Comparison of ENCODE assay signal across 8 cellular contexts in the genomic region with DNA sequence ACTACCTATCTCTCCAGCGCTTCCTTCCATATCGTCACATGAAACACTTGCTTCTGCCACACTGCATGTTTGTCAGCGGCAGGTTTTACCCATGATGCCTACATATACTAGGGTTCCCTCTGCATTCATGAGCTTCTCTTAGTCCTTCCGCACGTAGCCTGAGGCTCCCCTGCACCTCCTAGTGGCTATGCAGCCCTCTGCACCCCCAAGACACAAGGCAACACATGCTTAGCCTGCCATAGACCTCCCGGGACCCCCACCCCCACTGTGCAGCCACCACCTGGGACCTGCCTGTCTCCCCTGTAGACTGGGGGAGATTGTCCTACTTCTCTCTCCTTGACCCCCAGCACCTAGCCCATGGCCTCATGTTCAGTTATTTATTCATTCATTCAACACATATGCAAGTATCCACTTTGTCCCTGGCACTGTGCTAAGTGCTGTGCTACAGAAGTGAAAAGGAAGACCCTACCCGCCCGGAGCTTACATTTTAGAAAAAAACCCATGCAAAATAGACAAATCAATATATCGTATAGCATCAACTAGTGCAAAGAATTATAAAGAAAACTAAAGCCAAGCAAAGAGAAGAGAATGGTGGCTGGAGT. TPM values are rescaled to one million over a fixed set of nuclear protein-coding genes. Genes with fewer than 3 reads are reported as not detected.
DNase-seq lines count a peak whose midpoint lies in the region; ATAC-seq and TF ChIP-seq lines count a peak whose summit lies in the region.

No MANE protein-coding gene starts in this region.

- peaks cover 2% of the 10 kb centered on the region for H3K36me3 Mint-ChIP-seq in activated CD8-positive, alpha-beta T cell treated with anti-CD3 and anti-CD28 coated beads, Interleukin-2, amount 10 ng/mL, durations not matched to agents 7 days and 5 days (ENCODE audit: low read depth)
- no peaks in the 10 kb centered on the region for H3K36me3 Mint-ChIP-seq in progenitor cell of endocrine pancreas (ENCODE audit: insufficient read depth)

- H3K4me3 Mint-ChIP-seq in activated CD8-positive, alpha-beta T cell treated with anti-CD3 and anti-CD28 coated beads, Interleukin-2, amount 10 ng/mL, durations not matched to agents 7 days and 5 days, result no peak overlapping the region
- H3K4me3 Mint-ChIP-seq in progenitor cell of endocrine pancreas (ENCODE audit: low read depth), result no peak overlapping the region

- H4K20me1 ChIP-seq in KMS-11 (ENCODE audit: insufficient read depth), result no peaks in the 10 kb centered on the region

- POLR2A ChIA-PET in activated CD8-positive, alpha-beta T cell treated with anti-CD3 and anti-CD28 coated beads, Interleukin-2, amount 10 ng/mL, durations not matched to agents 7 days and 5 days (lab: Charles Lee), result no interaction called here
- POLR2A ChIA-PET in RWPE1 (lab: Yijun Ruan, JAX; ENCODE audit: low non-redundant PET), result no interaction called here

- peaks cover 16% of the 10 kb centered on the region for H3K4me1 Mint-ChIP-seq in activated CD8-positive, alpha-beta T cell treated with anti-CD3 and anti-CD28 coated beads, Interleukin-2, amount 10 ng/mL, durations not matched to agents 7 days and 5 days (ENCODE audit: low read depth)
- H3K4me1 Mint-ChIP-seq in progenitor cell of endocrine pancreas (ENCODE audit: low read depth), result no peaks in the 10 kb centered on the region

- H3K4me1 ChIP-seq in KMS-11 (ENCODE audit: low read depth, poor library complexity, severe bottlenecking) (no peaks in the 10 kb centered on the region), foreskin keratinocyte (no peaks in the 10 kb centered on the region)

- H3K36me3 ChIP-seq in KMS-11 (ENCODE audit: insufficient read depth), result no peaks in the 10 kb centered on the region

- no peak overlapping the region for H2AFZ ChIP-seq in KMS-11 (ENCODE audit: low read depth)

- H3K4me2 ChIP-seq in KMS-11, result no peak overlapping the region

- peaks cover 7% of the 10 kb centered on the region for H3K27me3 Mint-ChIP-seq in activated CD8-positive, alpha-beta T cell treated with anti-CD3 and anti-CD28 coated beads, Interleukin-2, amount 10 ng/mL, durations not matched to agents 7 days and 5 days (ENCODE audit: low read depth)
- peaks cover 55% of the 10 kb centered on the region for H3K27me3 Mint-ChIP-seq in progenitor cell of endocrine pancreas

- H3K9me3 Mint-ChIP-seq in activated CD8-positive, alpha-beta T cell treated with anti-CD3 and anti-CD28 coated beads, Interleukin-2, amount 10 ng/mL, durations not matched to agents 7 days and 5 days (ENCODE audit: insufficient read depth), result no peaks in the 10 kb centered on the region
- H3K9me3 Mint-ChIP-seq in progenitor cell of endocrine pancreas (ENCODE audit: low read depth), result no peaks in the 10 kb centered on the region

- peak; percentile 73 for TF ChIP-seq CTCF in GM10266 (IDR thresholded peaks at IDR 0.05; ENCODE audit: control insufficient read depth, insufficient read depth, low read depth, missing control alignments)
- TF ChIP-seq CTCF in KMS-11 (conservative IDR thresholded peaks at IDR 0.05; ENCODE audit: low read depth, low read length), result peak; percentile 37; the same call in 1 of the 2 replicates
- TF ChIP-seq CTCF in foreskin keratinocyte (conservative IDR thresholded peaks at IDR 0.05), result peak; percentile 49
- peak; percentile 73 for TF ChIP-seq CTCF in progenitor cell of endocrine pancreas (IDR thresholded peaks at IDR 0.05; ENCODE audit: unreplicated experiment)
- TF ChIP-seq CTCF in RWPE1 (conservative IDR thresholded peaks at IDR 0.05; ENCODE audit: low read depth), result no peak

- H3K9ac ChIP-seq in KMS-11, result no peak overlapping the region

- H3K27ac ChIP-seq in KMS-11 (no peak overlapping the region), foreskin keratinocyte (no peak overlapping the region), RWPE1 (no peak overlapping the region)

- peak overlapping the region; percentile 5 for H3K27ac Mint-ChIP-seq in activated CD8-positive, alpha-beta T cell treated with anti-CD3 and anti-CD28 coated beads, Interleukin-2, amount 10 ng/mL, durations not matched to agents 7 days and 5 days
- H3K27ac Mint-ChIP-seq in progenitor cell of endocrine pancreas, result no peak overlapping the region

- peak; percentile 53 for DNase-seq in GM10266 (ENCODE audit: extremely low spot score)
- DNase-seq in activated CD8-positive, alpha-beta T cell treated with anti-CD3 and anti-CD28 coated beads, Interleukin-2, amount 10 ng/mL, durations not matched to agents 7 days and 5 days, result peak; percentile 70
- no peak for DNase-seq in foreskin keratinocyte
- DNase-seq in progenitor cell of endocrine pancreas (ENCODE audit: low spot score, unreplicated experiment), result peak; percentile 41
- no peak for DNase-seq in RWPE1 (ENCODE audit: low spot score)
- DNase-seq in A172 (ENCODE audit: low spot score), result no peak

- peak; percentile 78 for ATAC-seq in GM21526 (IDR thresholded peaks at IDR 0.05; ENCODE audit: low FRiP score, unreplicated experiment)
- peak; percentile 90 for ATAC-seq in activated CD8-positive, alpha-beta T cell treated with anti-CD3 and anti-CD28 coated beads, Interleukin-2, amount 10 ng/mL, durations not matched to agents 7 days and 5 days
- peak; percentile 29 for ATAC-seq in foreskin keratinocyte

- H3K79me2 ChIP-seq in KMS-11 (ENCODE audit: insufficient read depth, low read depth), result no peaks in the 10 kb centered on the region

- no peak overlapping the region for H3K4me3 ChIP-seq in KMS-11 (IDR thresholded peaks at IDR 0.05; ENCODE audit: insufficient read depth, low read depth, low read length)

- H3K27me3 ChIP-seq in KMS-11 (ENCODE audit: insufficient read depth, low read depth), result no peaks in the 10 kb centered on the region
- no peaks in the 10 kb centered on the region for H3K27me3 ChIP-seq in foreskin keratinocyte

- CTCF ChIA-PET in activated CD8-positive, alpha-beta T cell treated with anti-CD3 and anti-CD28 coated beads, Interleukin-2, amount 10 ng/mL, durations not matched to agents 7 days and 5 days (lab: Charles Lee), result interaction anchor here (0.6 to 1.9 kb wide), 15 partner anchors 9 to 508 kb away, joined by 3 to 12 read pairs (median 4); no protein-coding TSS in a partner anchor
- CTCF ChIA-PET in RWPE1 (lab: Yijun Ruan, JAX), result interaction anchor here (0.6 to 1.5 kb wide), 4 partner anchors 189 to 509 kb away, joined by 3 to 5 read pairs (median 4); no protein-coding TSS in a partner anchor

RNA-seq across cellular contexts. Expression of a gene that starts 23.5 kb away (rescaled TPM):
- total RNA-seq in activated CD8-positive, alpha-beta T cell treated with anti-CD3 and anti-CD28 coated beads, Interleukin-2, amount 10 ng/mL, durations not matched to agents 7 days and 5 days, result 10 to 100 TPM; 24.4 to 25.6 TPM
- total RNA-seq in foreskin keratinocyte (not detected in 2 replicates), progenitor cell of endocrine pancreas (not detected in 2 replicates)
- polyA plus RNA-seq in foreskin keratinocyte, result not detected in 2 replicates
- total RNA-seq in A172 (2014; rRNA removed; shearing (Covaris generic)), result not detected in 2 replicates

RNA-seq across cellular contexts. Expression of a gene that starts 30.9 kb away (rescaled TPM):
- not detected for total RNA-seq in activated CD8-positive, alpha-beta T cell treated with anti-CD3 and anti-CD28 coated beads, Interleukin-2, amount 10 ng/mL, durations not matched to agents 7 days and 5 days
- total RNA-seq in foreskin keratinocyte (not detected in 2 replicates), progenitor cell of endocrine pancreas (not detected in 2 replicates)
- polyA plus RNA-seq in foreskin keratinocyte, result not detected in 2 replicates
- not detected in 2 replicates for total RNA-seq in A172 (2014; rRNA removed; shearing (Covaris generic))

RNA-seq across cellular contexts. Expression of a gene that starts 49.4 kb away (rescaled TPM):
- total RNA-seq in activated CD8-positive, alpha-beta T cell treated with anti-CD3 and anti-CD28 coated beads, Interleukin-2, amount 10 ng/mL, durations not matched to agents 7 days and 5 days, result not detected
- total RNA-seq in foreskin keratinocyte (not detected in 2 replicates), progenitor cell of endocrine pancreas (0.22 and 0.40 TPM in 2 replicates)
- not detected in 2 replicates for polyA plus RNA-seq in foreskin keratinocyte
- total RNA-seq in A172 (2014; rRNA removed; shearing (Covaris generic)), result 2.4 and 2.6 TPM in 2 replicates

Comparison
In these comparisons a context has a peak if more than half of its experiments do, and no peak if none do; other contexts are left out.
1. DNase-seq: peak in GM10266 (single experiment), activated CD8-positive, alpha-beta T cell treated with anti-CD3 and anti-CD28 coated beads, Interleukin-2, amount 10 ng/mL, durations not matched to agents 7 days and 5 days (single experiment) and progenitor cell of endocrine pancreas (single experiment); none in foreskin keratinocyte (0 of 2), RWPE1 (single experiment) and A172 (single experiment).
2. ATAC-seq: peak in every context shown above with its lines; median percentile 90 in activated CD8-positive, alpha-beta T cell treated with anti-CD3 and anti-CD28 coated beads, Interleukin-2, amount 10 ng/mL, durations not matched to agents 7 days and 5 days; 78 in GM21526; 29 in foreskin keratinocyte.
3. RNA of a gene that starts 23.5 kb away (total RNA-seq): 24.4 to 25.6 TPM in activated CD8-positive, alpha-beta T cell treated with anti-CD3 and anti-CD28 coated beads, Interleukin-2, amount 10 ng/mL, durations not matched to agents 7 days and 5 days; not detected in foreskin keratinocyte, not detected in progenitor cell of endocrine pancreas and not detected in A172; every median in the first group is over 10 times any median in the second.